In genomic region chr1:211736351-211736915, GRCh38 we compare ENCODE assay signal across 1 cellular context.
TF ChIP-seq lines count a peak whose summit lies in the region.

No MANE protein-coding gene starts in this region.

TF ChIP-seq in HepG2, 621 proteins besides CTCF, POLR2A, EP300 and RAD21 (continued from another document):
- no peak for TF ChIP-seq ZBTB40 (IDR thresholded peaks at IDR 0.05)
- TF ChIP-seq ZBTB40 (CRISPR knock-in tag; IDR thresholded peaks at IDR 0.05), result no peak
- no peak for TF ChIP-seq ZNF260 (CRISPR knock-in tag; IDR thresholded peaks at IDR 0.05; ENCODE audit: borderline replicate concordance, low read depth)
